ENCODE assay signal across 12 cellular contexts in genomic region chr6:56243518-56244070, GRCh38. TPM values are rescaled to one million over a fixed set of nuclear protein-coding genes. Genes with fewer than 3 reads are reported as not detected.
DNase-seq lines count a peak whose midpoint lies in the region; ATAC-seq and TF ChIP-seq lines count a peak whose summit lies in the region.
"Had no signal": no experiment of that assay in that cellular context is flagged by ENCODE, and none has a peak within 500 bp of the region (broad histone marks: within the 10 kb centered on the region; RNA-seq: fewer than 3 reads in every experiment).

No MANE protein-coding gene starts in this region.

- TF ChIP-seq CTCF in OCI-LY3 (IDR thresholded peaks at IDR 0.05; ENCODE audit: low read depth, low read length), result no peak
- no peak for TF ChIP-seq CTCF in upper lobe of right lung (IDR thresholded peaks at IDR 0.05)

- no peaks in the 10 kb centered on the region for H3K36me3 ChIP-seq in OCI-LY3 (replicated peaks; ENCODE audit: low read depth, low read length)
- no peaks in the 10 kb centered on the region for H3K36me3 ChIP-seq in upper lobe of right lung

- H4K20me1 ChIP-seq in OCI-LY3 (ENCODE audit: insufficient read depth, low read length), result no peaks in the 10 kb centered on the region

- no peaks in the 10 kb centered on the region for H3K27me3 ChIP-seq in OCI-LY3 (ENCODE audit: low read depth, low read length)
- no peaks in the 10 kb centered on the region for H3K27me3 ChIP-seq in upper lobe of right lung

- peak; percentile 86 for ATAC-seq in GM19351 (IDR thresholded peaks at IDR 0.05; ENCODE audit: unreplicated experiment)
- ATAC-seq in HG02973 (IDR thresholded peaks at IDR 0.05; ENCODE audit: unreplicated experiment), result peak; percentile 55
- ATAC-seq in upper lobe of right lung, result peak; percentile 67
- no peak for ATAC-seq in HG03439 (IDR thresholded peaks at IDR 0.05; ENCODE audit: unreplicated experiment)
- ATAC-seq: activated CD4-positive, CD25-positive, alpha-beta regulatory T cell treated with anti-CD3 and anti-CD28 coated beads, Interleukin-2, amount 50 U/mL, for 24 hours had no signal

- no peaks in the 10 kb centered on the region for H3K79me2 ChIP-seq in OCI-LY3 (ENCODE audit: low read length)

- H3K4me3 ChIP-seq in OCI-LY3 (ENCODE audit: low read length), result no peak overlapping the region
- no peak overlapping the region for H3K4me3 ChIP-seq in upper lobe of right lung

- H3K4me1 ChIP-seq in OCI-LY3 (ENCODE audit: low read length) (peaks cover 12% of the 10 kb centered on the region), upper lobe of right lung (peaks cover 6% of the 10 kb centered on the region)

- H3K9me3 ChIP-seq in OCI-LY3 (ENCODE audit: insufficient read depth, low read length), result no peaks in the 10 kb centered on the region
- H3K9me3 ChIP-seq in upper lobe of right lung, result no peaks in the 10 kb centered on the region

- no peak overlapping the region for H3K9ac ChIP-seq in OCI-LY3 (ENCODE audit: low read length)

- intact Hi-C loops in upper lobe of right lung (cut with DNase I), result no loop called here

- no peak overlapping the region for H2AFZ ChIP-seq in OCI-LY3 (ENCODE audit: low read depth, low read length)

- DNase-seq in upper lobe of right lung, result no peak
- DNase-seq in NCI-H1417 (lab: John Stamatoyannopoulos, UW), result no peak
- no peak for DNase-seq in LoVo (ENCODE audit: low spot score)
- DNase-seq: activated T-cell treated with anti-CD3 and anti-CD28 coated beads, Interleukin-2, amount 50 U/mL, for 48 hours; IMR-90; SHP77 had no signal

- peak overlapping the region; percentile 14; the same call in 1 of the 2 replicates for H3K4me2 ChIP-seq in OCI-LY3 (ENCODE audit: low read length)

- H3K27ac ChIP-seq in OCI-LY3 (ENCODE audit: low read length), result no peak overlapping the region
- H3K27ac ChIP-seq in upper lobe of right lung, result no peak overlapping the region

RNA-seq across cellular contexts. Expression of gene COL21A1, which starts 3.8 kb away (rescaled TPM):
- total RNA-seq in upper lobe of right lung, result 15.6 TPM
- total RNA-seq: epithelial cell of proximal tubule, IMR-90 had no signal
